Comparison of ENCODE assay signal across 17 cellular contexts in the genomic region with DNA sequence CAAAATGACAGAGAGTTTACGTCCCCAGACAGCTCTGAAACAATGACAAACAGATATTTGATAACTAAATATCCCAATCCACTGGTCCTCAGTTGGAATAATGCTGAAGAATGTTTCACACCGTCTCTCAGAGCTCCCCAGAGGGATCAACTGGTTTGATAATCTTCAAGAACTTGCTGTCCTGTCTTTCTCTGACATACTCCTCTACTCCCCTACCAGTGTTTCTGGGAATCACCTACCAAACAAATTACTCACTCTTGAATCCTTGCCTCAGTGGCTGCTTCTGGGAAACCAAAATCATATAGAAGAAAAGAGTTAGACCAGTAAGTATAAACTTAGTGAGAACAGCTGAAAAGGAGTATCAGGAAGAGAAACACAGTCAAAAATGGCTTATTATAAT.
DNase-seq lines count a peak whose midpoint lies in the region; TF ChIP-seq lines count a peak whose summit lies in the region.
"Had no signal": no experiment of that assay in that cellular context is flagged by ENCODE, and none has a peak within 500 bp of the region (broad histone marks: within the 10 kb centered on the region; RNA-seq: fewer than 3 reads in every experiment).

No MANE protein-coding gene starts in this region.

- intact Hi-C loops in esophagus muscularis mucosa (cut with DNase I): no loop called here

- H3K23ac ChIP-seq in neuronal stem cell (ENCODE audit: low read depth, low read length, poor library complexity): no peak overlapping the region

- TF ChIP-seq POLR2A in esophagus muscularis mucosa (IDR thresholded peaks at IDR 0.05; ENCODE audit: low read depth): no peak

- peak overlapping the region; percentile 86 for H3K27ac Mint-ChIP-seq in osteocyte (ENCODE audit: unreplicated experiment)
- H3K27ac Mint-ChIP-seq: CD4-positive, alpha-beta memory T cell; GM23338 had no signal

- H3K4me3 ChIP-seq in ACC112 (ENCODE audit: low read depth, low read length) (no peak overlapping the region), adipocyte (ENCODE audit: low read length) (peak overlapping the region; percentile 49), fibroblast of pulmonary artery (replicated peaks; ENCODE audit: low read depth, low read length) (no peak overlapping the region), HAP-1 (no peak overlapping the region), esophagus muscularis mucosa (no peak overlapping the region), neuronal stem cell (ENCODE audit: low read length in 2 of 2) (no peak overlapping the region)
- H3K4me3 ChIP-seq: GM12878, GM23338 had no signal

- H3K4me1 ChIP-seq in ACC112 (ENCODE audit: control insufficient read depth, insufficient read depth, low read length, unreplicated experiment) (peaks cover 34% of the 10 kb centered on the region), adipocyte (ENCODE audit: control insufficient read depth, insufficient read depth, low read length) (peaks cover 30% of the 10 kb centered on the region), HAP-1 (peaks cover 7% of the 10 kb centered on the region; the same call in 1 of the 2 replicates), esophagus muscularis mucosa (no peaks in the 10 kb centered on the region), neuronal stem cell (ENCODE audit: control insufficient read depth in 2 of 2, insufficient read depth in 1 of 2, low read depth in 1 of 2, low read length in 2 of 2) (peaks cover 0 to 1% of the 10 kb centered on the region in 2 donors)

- 48% methylated on average over 2 of the region's 2 CpGs for WGBS in esophagus muscularis mucosa
- WGBS in neuronal stem cell (ENCODE audit: extremely low coverage in 2 of 2, insufficient read length in 2 of 2, insufficient replicate concordance in 1 of 2), 2 donors: no CpG with 5 or more reads among the region's 2 CpGs

- H2AK5ac ChIP-seq in neuronal stem cell (ENCODE audit: low read depth, low read length): no peak overlapping the region

- DNase-seq in adipocyte (ENCODE audit: low read depth) (no peak), fibroblast of pulmonary artery (ENCODE audit: low read depth) (peak; percentile 27), osteocyte (ENCODE audit: extremely low spot score, unreplicated experiment) (no peak), HAP-1 (ENCODE audit: low spot score in 2 of 2) (no peak), esophagus muscularis mucosa (ENCODE audit: extremely low spot score) (no peak), neuronal stem cell (ENCODE audit: low spot score) (no peak), foreskin melanocyte (no peak)
- DNase-seq: 8988T; CD4-positive, alpha-beta memory T cell; DMS79; GDM1; NCI-H1048; NCI-H510A treated with DMSO at 0.1 percent for 48 hours had no signal

- no peak overlapping the region for H3K4ac ChIP-seq in neuronal stem cell (ENCODE audit: low read length)

- peaks cover 50% of the 10 kb centered on the region for H3K4me1 Mint-ChIP-seq in osteocyte (ENCODE audit: unreplicated experiment)
- H3K4me1 Mint-ChIP-seq: CD4-positive, alpha-beta memory T cell; GM23338 had no signal

- H3K27me3 ChIP-seq in ACC112 (ENCODE audit: insufficient read depth, low read length) (no peaks in the 10 kb centered on the region), adipocyte (replicated peaks; ENCODE audit: control insufficient read depth, insufficient read depth, low read length) (peaks cover 3% of the 10 kb centered on the region), HAP-1 (ENCODE audit: low read depth) (peaks cover 7% of the 10 kb centered on the region), esophagus muscularis mucosa (no peaks in the 10 kb centered on the region), neuronal stem cell (ENCODE audit: control insufficient read depth in 3 of 3, insufficient read depth in 3 of 3, low read depth in 1 of 3, low read length in 3 of 3) (no peaks in the 10 kb centered on the region)

- TF ChIP-seq EP300 in esophagus muscularis mucosa (IDR thresholded peaks at IDR 0.05): no peak

- H3K9me3 Mint-ChIP-seq in osteocyte (ENCODE audit: unreplicated experiment): peaks cover 7% of the 10 kb centered on the region
- H3K9me3 Mint-ChIP-seq: GM23338 had no signal

- no peak overlapping the region for H3K4me2 ChIP-seq in neuronal stem cell (ENCODE audit: insufficient read depth, low read length, poor library complexity, severe bottlenecking)
- H3K4me2 ChIP-seq: GM23338, KMS-11 had no signal

- H3K79me1 ChIP-seq in neuronal stem cell (ENCODE audit: low read depth, low read length): no peaks in the 10 kb centered on the region

- no peak overlapping the region for H2BK120ac ChIP-seq in neuronal stem cell (ENCODE audit: low read depth, low read length)

- H2BK15ac ChIP-seq in neuronal stem cell (ENCODE audit: low read length): no peak overlapping the region

- no peak overlapping the region for H3K4me3 Mint-ChIP-seq in osteocyte (ENCODE audit: unreplicated experiment)
- H3K4me3 Mint-ChIP-seq: CD4-positive, alpha-beta memory T cell; GM23338 had no signal

- no peak overlapping the region for H2BK12ac ChIP-seq in neuronal stem cell (ENCODE audit: low read length)

- no peaks in the 10 kb centered on the region for H3K79me2 ChIP-seq in ACC112 (ENCODE audit: control insufficient read depth, insufficient read depth, low read length, unreplicated experiment)

- no peak overlapping the region for H3K18ac ChIP-seq in neuronal stem cell (ENCODE audit: low read length)

- no peak overlapping the region for H4K8ac ChIP-seq in neuronal stem cell (ENCODE audit: low read depth, low read length)

- no peak for TF ChIP-seq CTCF in fibroblast of pulmonary artery (IDR thresholded peaks at IDR 0.05; ENCODE audit: low read length, missing control alignments)
- no peak for TF ChIP-seq CTCF in osteocyte (IDR thresholded peaks at IDR 0.05)
- no peak for TF ChIP-seq CTCF in esophagus muscularis mucosa (IDR thresholded peaks at IDR 0.05)

- peaks cover 2% of the 10 kb centered on the region for H3K36me3 Mint-ChIP-seq in osteocyte (ENCODE audit: unreplicated experiment)
- H3K36me3 Mint-ChIP-seq: CD4-positive, alpha-beta memory T cell had no signal

- H3K9ac ChIP-seq in adipocyte (ENCODE audit: low read length) (peak overlapping the region; percentile 67), neuronal stem cell (ENCODE audit: low read depth, low read length, poor library complexity) (no peak overlapping the region)
- H3K9ac ChIP-seq: KMS-11 had no signal

- H3K27me3 Mint-ChIP-seq in osteocyte (ENCODE audit: unreplicated experiment): no peaks in the 10 kb centered on the region
- H3K27me3 Mint-ChIP-seq: CD4-positive, alpha-beta memory T cell had no signal

- H3K27ac ChIP-seq in ACC112 (ENCODE audit: low read depth, low read length) (peak overlapping the region; percentile 92), esophagus muscularis mucosa (replicated peaks in 1 of 4) (no peak overlapping the region), neuronal stem cell (replicated peaks; ENCODE audit: low read length) (no peak overlapping the region)
- H3K27ac ChIP-seq: KMS-11 had no signal

- no peak overlapping the region for H3K14ac ChIP-seq in neuronal stem cell (ENCODE audit: low read length)

- peak overlapping the region; percentile 83 for H2AFZ ChIP-seq in ACC112 (ENCODE audit: low read length, unreplicated experiment)
- no peak overlapping the region for H2AFZ ChIP-seq in neuronal stem cell (ENCODE audit: low read length)
- H2AFZ ChIP-seq: GM23338 had no signal

- in situ Hi-C loops in HAP-1 (cut with MboI; ENCODE audit: low sequenced_read_pairs): no loop called here

- H2BK5ac ChIP-seq in neuronal stem cell (ENCODE audit: low read length): no peak overlapping the region

- H3K9me3 ChIP-seq in adipocyte (ENCODE audit: control insufficient read depth, low read length) (no peaks in the 10 kb centered on the region), HAP-1 (no peaks in the 10 kb centered on the region), esophagus muscularis mucosa (no peaks in the 10 kb centered on the region), neuronal stem cell (replicated peaks in 1 of 2; ENCODE audit: control insufficient read depth in 2 of 2, insufficient read depth in 1 of 2, low read depth in 1 of 2, low read length in 2 of 2) (no peaks in the 10 kb centered on the region)

- no peaks in the 10 kb centered on the region for H3K36me3 ChIP-seq in ACC112 (ENCODE audit: insufficient read depth, low read length)
- H3K36me3 ChIP-seq in adipocyte (ENCODE audit: control insufficient read depth, insufficient read depth, low read length, severe bottlenecking): no peaks in the 10 kb centered on the region
- no peaks in the 10 kb centered on the region for H3K36me3 ChIP-seq in HAP-1 (replicated peaks)
- H3K36me3 ChIP-seq in esophagus muscularis mucosa: no peaks in the 10 kb centered on the region
- no peaks in the 10 kb centered on the region for H3K36me3 ChIP-seq in neuronal stem cell (replicated peaks in 1 of 2; ENCODE audit: control insufficient read depth in 2 of 2, insufficient read depth in 2 of 2, low read length in 2 of 2)

- no peak overlapping the region for H4K91ac ChIP-seq in neuronal stem cell (ENCODE audit: low read depth, low read length, poor library complexity)
